Comparison of ENCODE assay signal across 17 cellular contexts in the genomic region with DNA sequence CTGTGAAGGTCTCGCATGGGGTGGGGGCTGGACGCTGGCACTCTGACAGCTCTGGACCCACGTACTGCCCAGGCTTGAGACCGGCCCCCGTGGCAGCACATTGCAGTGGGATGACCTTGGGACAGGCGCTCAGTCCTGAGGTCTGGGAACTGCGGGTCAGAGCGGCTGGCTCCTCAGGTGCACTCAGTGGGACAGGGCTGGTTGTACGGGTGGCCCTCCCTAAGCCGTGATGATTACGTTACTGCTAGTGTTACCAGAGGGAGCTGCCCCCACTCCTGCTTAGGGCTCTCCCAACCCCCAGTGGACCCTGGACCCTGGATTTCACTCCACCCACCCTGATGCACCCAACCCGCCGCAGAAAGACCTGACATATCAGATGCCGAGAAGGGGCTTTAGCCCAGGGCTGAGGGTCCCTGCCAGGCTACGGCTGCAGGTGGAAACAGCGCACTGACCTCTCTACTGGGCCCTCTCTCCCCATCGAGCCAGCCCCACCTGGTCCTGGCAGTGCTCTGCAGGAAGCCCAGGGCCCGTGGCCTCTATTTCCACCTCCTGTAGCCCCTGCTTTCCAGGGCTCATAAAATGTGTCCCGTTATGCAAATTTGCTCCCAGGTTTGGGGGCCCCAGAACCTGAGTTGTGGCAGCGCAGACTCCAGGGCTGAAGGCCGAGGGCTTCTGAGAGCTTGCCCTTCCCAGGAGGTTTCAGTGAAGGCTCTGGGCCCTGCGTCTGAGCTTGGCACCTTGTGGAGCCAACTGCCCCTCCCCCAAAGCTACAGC.
DNase-seq lines count a peak whose midpoint lies in the region; ATAC-seq and TF ChIP-seq lines count a peak whose summit lies in the region.
"Had no signal": no experiment of that assay in that cellular context is flagged by ENCODE, and none has a peak within 500 bp of the region (broad histone marks: within the 10 kb centered on the region; RNA-seq: fewer than 3 reads in every experiment).

No MANE protein-coding gene starts in this region.

- 57 to 75% (median 68%) methylated on average over 17 to 22 of the region's 22 CpGs for WGBS in heart left ventricle, 4 donors
- 81 to 82% methylated on average over 22 of the region's 22 CpGs for WGBS in aorta, 2 donors

- no peaks in the 10 kb centered on the region for H3K27me3 Mint-ChIP-seq in activated CD8-positive, alpha-beta T cell treated with anti-CD3 and anti-CD28 coated beads for 36 hours

- intact Hi-C loops in heart left ventricle (cut with DNase I), result loop anchor here in 1 of 10 donors (5.0 kb wide), 1 partner anchor 49 kb away; no protein-coding TSS in a partner anchor
- intact Hi-C loops in aorta (cut with DNase I), result no loop called here
- intact Hi-C loops in activated CD8-positive, alpha-beta T cell treated with anti-CD3 and anti-CD28 coated beads for 36 hours (cut with micrococcal nuclease), result no loop called here

- DNase-seq in HuH-7 (ENCODE audit: low spot score), result peak; percentile 54
- no peak for DNase-seq in heart left ventricle
- peak; percentile 35 for DNase-seq in left kidney (ENCODE audit: low read depth, low spot score)
- no peak for DNase-seq in aorta
- no peak for DNase-seq in activated effector memory CD4-positive, alpha-beta T cell treated with Interleukin-2 at 50 U/mL for 16 hours
- no peak for DNase-seq in kidney glomerular epithelial cell (lab: John Stamatoyannopoulos, UW)
- no peak for DNase-seq in activated CD8-positive, alpha-beta T cell treated with anti-CD3 and anti-CD28 coated beads for 36 hours
- DNase-seq: DMS 273 treated with DMSO at 0.1 percent for 48 hours; GF-D8; GOT3; NCI-H1930; NCI-H2171 treated with DMSO at 0.1 percent for 48 hours; NCI-H446 treated with DMSO at 0.1 percent for 48 hours; NK-92 treated with Interleukin-12 subunit alpha and Interleukin-12 subunit beta, amount 100 ng/mL, for 24 hours; RPMI8226 had no signal

- no peak for TF ChIP-seq CTCF in heart left ventricle (IDR thresholded peaks at IDR 0.05)
- TF ChIP-seq CTCF in activated CD8-positive, alpha-beta T cell treated with anti-CD3 and anti-CD28 coated beads for 36 hours (IDR thresholded peaks at IDR 0.05), result no peak

- H3K9me3 ChIP-seq in heart left ventricle (no peaks in the 10 kb centered on the region), aorta (ENCODE audit: control insufficient read depth, low read length) (no peaks in the 10 kb centered on the region)
- H3K9me3 ChIP-seq: SJSA1 had no signal

- H3K27ac ChIP-seq in heart left ventricle (peak overlapping the region in 11 of 12 donors; percentile 48 to 92 (median 83)), aorta (ENCODE audit: low read depth in 1 of 2, low read length in 2 of 2) (no peak overlapping the region)
- H3K27ac ChIP-seq: SJSA1 had no signal

- H3K36me3 Mint-ChIP-seq in activated CD8-positive, alpha-beta T cell treated with anti-CD3 and anti-CD28 coated beads for 36 hours (ENCODE audit: low read depth), result no peaks in the 10 kb centered on the region
- H3K36me3 Mint-ChIP-seq: CD14-positive monocyte had no signal

- H3K36me3 ChIP-seq in heart left ventricle (no peaks in the 10 kb centered on the region), aorta (ENCODE audit: control insufficient read depth in 1 of 2, insufficient read depth in 2 of 2, low read length in 1 of 2) (no peaks in the 10 kb centered on the region)
- H3K36me3 ChIP-seq: SJSA1 had no signal

- no peaks in the 10 kb centered on the region for H3K4me1 Mint-ChIP-seq in activated CD8-positive, alpha-beta T cell treated with anti-CD3 and anti-CD28 coated beads for 36 hours (ENCODE audit: low read depth)
- H3K4me1 Mint-ChIP-seq: CD14-positive monocyte had no signal

- H3K4me1 ChIP-seq in heart left ventricle (peaks cover 0 to 28% (median 0%) of the 10 kb centered on the region in 12 donors), aorta (ENCODE audit: control insufficient read depth in 1 of 2, insufficient read depth in 2 of 2, low read length in 2 of 2) (no peaks in the 10 kb centered on the region)
- H3K4me1 ChIP-seq: SJSA1 had no signal

- H3K4me3 ChIP-seq in heart left ventricle (peak overlapping the region in 1 of 12 donors; percentile 12), aorta (ENCODE audit: low read length in 2 of 2) (no peak overlapping the region)
- H3K4me3 ChIP-seq: SJSA1 had no signal

- ATAC-seq in heart left ventricle (peak; percentile 62 to 74 (median 69)), aorta (ENCODE audit: low FRiP score) (peak; percentile 6)
- ATAC-seq in activated CD8-positive, alpha-beta T cell treated with anti-CD3 and anti-CD28 coated beads for 36 hours, result no peak

- CTCF ChIA-PET in activated CD8-positive, alpha-beta T cell treated with anti-CD3 and anti-CD28 coated beads for 36 hours (lab: Charles Lee), result no interaction called here

- H3K9me3 Mint-ChIP-seq in activated CD8-positive, alpha-beta T cell treated with anti-CD3 and anti-CD28 coated beads for 36 hours, result no peaks in the 10 kb centered on the region
- H3K9me3 Mint-ChIP-seq: CD14-positive monocyte had no signal

- no peaks in the 10 kb centered on the region for H3K27me3 ChIP-seq in heart left ventricle
- H3K27me3 ChIP-seq in aorta (ENCODE audit: control insufficient read depth in 1 of 2, insufficient read depth in 2 of 2, low read length in 1 of 2), result no peaks in the 10 kb centered on the region
- H3K27me3 ChIP-seq: SJSA1 had no signal

- no peak overlapping the region for H3K27ac Mint-ChIP-seq in activated CD8-positive, alpha-beta T cell treated with anti-CD3 and anti-CD28 coated beads for 36 hours

- POLR2A ChIA-PET in activated CD8-positive, alpha-beta T cell treated with anti-CD3 and anti-CD28 coated beads for 36 hours (lab: Charles Lee), result interaction anchor here (0.6 kb wide), 1 partner anchor 1514 kb away, joined by 3 read pairs; no protein-coding TSS in a partner anchor

- TF ChIP-seq POLR2A in heart left ventricle (IDR thresholded peaks at IDR 0.05), result no peak

- H3K4me3 Mint-ChIP-seq in activated CD8-positive, alpha-beta T cell treated with anti-CD3 and anti-CD28 coated beads for 36 hours, result no peak overlapping the region
- H3K4me3 Mint-ChIP-seq: CD14-positive monocyte had no signal

Comparison
In these comparisons a context has a peak if more than half of its experiments do, and no peak if none do; other contexts are left out.
1. DNase-seq: peak in HuH-7 (single experiment) and left kidney (single experiment); none in heart left ventricle (0 of 5), aorta (0 of 2), activated effector memory CD4-positive, alpha-beta T cell treated with Interleukin-2 at 50 U/mL for 16 hours (single experiment), kidney glomerular epithelial cell (single experiment) and activated CD8-positive, alpha-beta T cell treated with anti-CD3 and anti-CD28 coated beads for 36 hours (single experiment).
2. H3K27ac ChIP-seq: peak in heart left ventricle (11 of 12); none in aorta (0 of 2).